In genomic region chr15:26773485-26773877, GRCh38 we compare ENCODE assay signal across 9 cellular contexts. TPM values are rescaled to one million over a fixed set of nuclear protein-coding genes. Genes with fewer than 3 reads are reported as not detected.
DNase-seq lines count a peak whose midpoint lies in the region; ATAC-seq and TF ChIP-seq lines count a peak whose summit lies in the region.
"Had no signal": no experiment of that assay in that cellular context is flagged by ENCODE, and none has a peak within 500 bp of the region (broad histone marks: within the 10 kb centered on the region; RNA-seq: fewer than 3 reads in every experiment).

No MANE protein-coding gene starts in this region.

- H3K27ac ChIP-seq in HUES48 (ENCODE audit: low read depth, low read length) = peak overlapping the region; percentile 86
- H3K27ac ChIP-seq in coronary artery = no peak overlapping the region

- DNase-seq in AG20443 (ENCODE audit: low spot score) = peak; percentile 17
- no peak for DNase-seq in coronary artery (ENCODE audit: low spot score)
- no peak for DNase-seq in nephron progenitor cell
- no peak for DNase-seq in GOT3 (lab: John Stamatoyannopoulos, UW)
- DNase-seq in GM20000 (ENCODE audit: low spot score) = no peak
- no peak for DNase-seq in posterior vena cava (ENCODE audit: low spot score)
- DNase-seq: effector CD4-positive, alpha-beta T cell had no signal

- H3K9me3 Mint-ChIP-seq in nephron progenitor cell = no peaks in the 10 kb centered on the region

- TF ChIP-seq CTCF in coronary artery (IDR thresholded peaks at IDR 0.05) (no peak), nephron progenitor cell (IDR thresholded peaks at IDR 0.05) (no peak), GM20000 (IDR thresholded peaks at IDR 0.05; ENCODE audit: extremely low read depth, missing control alignments) (no peak)

- peak overlapping the region; percentile 85 for H3K9ac ChIP-seq in HUES48 (ENCODE audit: low read depth, low read length)

- peaks cover 10% of the 10 kb centered on the region; the same call in 1 of the 2 replicates for H3K36me3 ChIP-seq in HUES48 (ENCODE audit: control insufficient read depth, insufficient read depth, low read length)

- H3K27me3 Mint-ChIP-seq in nephron progenitor cell (ENCODE audit: low read depth, poor library complexity) = peaks cover 52% of the 10 kb centered on the region

- no peaks in the 10 kb centered on the region; the same call in 1 of the 2 replicates for H3K27me3 ChIP-seq in HUES48 (ENCODE audit: control insufficient read depth, insufficient read depth, low read length)

- H3K27ac Mint-ChIP-seq in nephron progenitor cell = no peak overlapping the region

- peak overlapping the region; percentile 93 for H3K4me3 Mint-ChIP-seq in nephron progenitor cell

- H3K36me3 Mint-ChIP-seq in nephron progenitor cell (ENCODE audit: low read depth) = no peaks in the 10 kb centered on the region

- H3K4me1 ChIP-seq in HUES48 (ENCODE audit: control insufficient read depth, insufficient read depth, low read length) = peaks cover 35% of the 10 kb centered on the region

- H3K4me1 Mint-ChIP-seq in nephron progenitor cell = peaks cover 14% of the 10 kb centered on the region

- no peak for ATAC-seq in GM21529 (IDR thresholded peaks at IDR 0.05; ENCODE audit: unreplicated experiment)

- peak overlapping the region; percentile 70 for H3K4me3 ChIP-seq in HUES48 (ENCODE audit: low read depth, low read length)
- H3K4me3 ChIP-seq in coronary artery = peak overlapping the region; percentile 73

- no peaks in the 10 kb centered on the region for H3K9me3 ChIP-seq in HUES48 (ENCODE audit: control insufficient read depth, insufficient read depth, low read length)

- intact Hi-C loops in posterior vena cava (cut with DNase I) = no loop called here

RNA-seq across cellular contexts. Expression of gene GABRB3, which starts 0.6 kb away (rescaled TPM):
- total RNA-seq in posterior vena cava = 1 to 10 TPM; 1.6 to 1.9 TPM
